ENCODE assay signal across 1 cellular context in the genomic region with DNA sequence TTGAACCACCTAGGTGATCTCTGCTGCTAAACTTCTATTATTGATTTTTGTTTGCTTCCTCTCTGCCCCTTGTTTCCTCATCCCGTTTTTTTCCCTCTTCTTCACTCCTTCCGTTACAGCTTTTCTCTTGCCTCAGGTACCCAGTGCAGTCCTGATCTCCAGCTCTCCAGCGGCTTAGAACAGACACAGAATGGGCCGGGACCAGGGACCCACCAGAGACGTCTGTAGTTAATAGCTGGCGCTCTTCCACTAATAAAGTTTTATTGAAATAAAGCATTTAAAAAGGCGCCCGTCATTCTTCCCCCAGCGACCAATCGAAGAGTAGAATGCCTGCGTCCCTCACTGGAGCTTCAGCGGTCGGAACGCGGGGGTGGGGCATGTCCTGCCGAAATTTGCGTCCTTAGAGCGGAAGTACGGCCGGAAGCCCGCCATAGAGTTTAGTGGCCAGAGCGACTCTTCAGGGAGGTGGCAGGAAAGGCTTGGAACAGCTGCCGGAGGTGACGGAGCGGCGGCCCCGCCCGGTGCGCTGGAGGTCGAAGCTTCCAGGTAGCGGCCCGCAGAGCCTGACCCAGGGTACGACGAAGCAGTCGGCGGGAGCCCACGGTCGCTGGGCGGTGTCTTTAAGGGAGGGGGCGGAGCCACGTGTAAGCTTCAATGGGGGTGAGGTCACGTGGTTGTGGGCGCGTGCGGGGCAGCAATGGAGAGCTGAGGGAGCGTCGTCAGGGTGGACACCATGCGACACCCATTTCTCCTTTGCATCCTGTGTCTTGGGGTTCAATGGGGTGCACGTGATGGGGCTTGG.
TF ChIP-seq lines count a peak whose summit lies in the region.

Gene COPS7A (plus strand): TSS at position 440 of the 802 bp plus-strand sequence. CDS start 611 bp downstream, outside the sequence.

TF ChIP-seq in H1, 55 proteins besides CTCF, POLR2A, EP300 and RAD21:
- TF ChIP-seq HDAC2 (IDR thresholded peaks at IDR 0.05; ENCODE audit: borderline replicate concordance in 1 of 2, low read depth in 2 of 2, low read length in 2 of 2) (peak in 1 of 2 experiments; percentile 53; a peak in 1 of 4 replicates), TEAD4 (IDR thresholded peaks at IDR 0.05; ENCODE audit: low read depth, low read length) (no peak), SIN3A (conservative IDR thresholded peaks at IDR 0.05 in 1 of 2, IDR thresholded peaks at IDR 0.05 in 1 of 2; ENCODE audit: low read depth in 1 of 2, low read length in 2 of 2) (peak in 1 of 2 experiments; percentile 83; a peak in 1 of 4 replicates), GTF2F1 (IDR thresholded peaks at IDR 0.05; ENCODE audit: borderline replicate concordance, low read depth, low read length) (peak; percentile 8; the same call in 1 of the 2 replicates), TAF1 (IDR thresholded peaks at IDR 0.05; ENCODE audit: low read depth, low read length) (peak; percentile 71), RFX5 (IDR thresholded peaks at IDR 0.05; ENCODE audit: borderline replicate concordance, low read depth, low read length) (no peak), SAP30 (IDR thresholded peaks at IDR 0.05; ENCODE audit: insufficient read depth, insufficient replicate concordance, low read length) (no peak), CHD2 (IDR thresholded peaks at IDR 0.05; ENCODE audit: low read length) (no peak; the same call in 1 of the 2 replicates), EGR1 (IDR thresholded peaks at IDR 0.05; ENCODE audit: borderline replicate concordance, low read depth, low read length) (peak; percentile 97), PHF8 (conservative IDR thresholded peaks at IDR 0.05; ENCODE audit: low read depth, low read length) (peak; percentile 56), SP1 (IDR thresholded peaks at IDR 0.05; ENCODE audit: low read depth, low read length) (peak; percentile 69; the same call in 1 of the 2 replicates), ZNF274 (IDR thresholded peaks at IDR 0.05; ENCODE audit: borderline replicate concordance, extremely low read depth, low read length) (no peak), RNF2 (IDR thresholded peaks at IDR 0.05; ENCODE audit: borderline replicate concordance, low read depth, low read length, missing control alignments, poor library complexity, severe bottlenecking) (no peak), RBBP5 (IDR thresholded peaks at IDR 0.05; ENCODE audit: borderline replicate concordance, low read depth, low read length) (peak; percentile 39; the same call in 1 of the 2 replicates), BACH1 (IDR thresholded peaks at IDR 0.05; ENCODE audit: low read length) (no peak), POLR2AphosphoS5 (IDR thresholded peaks at IDR 0.05; ENCODE audit: low read depth, low read length) (peak; percentile 64; the same call in 1 of the 2 replicates), CHD1 (IDR thresholded peaks at IDR 0.05; ENCODE audit: low read depth, low read length) (no peak), SIRT6 (IDR thresholded peaks at IDR 0.05; ENCODE audit: low read length) (no peak), YY1 (IDR thresholded peaks at IDR 0.05; ENCODE audit: low read depth, low read length) (peak; percentile 36; the same call in 1 of the 2 replicates), CTBP2 (IDR thresholded peaks at IDR 0.05; ENCODE audit: borderline replicate concordance, insufficient read depth, insufficient read length, low read length) (no peak), SRF (IDR thresholded peaks at IDR 0.05; ENCODE audit: low read depth, low read length) (no peak), ATF3 (IDR thresholded peaks at IDR 0.05; ENCODE audit: insufficient read depth, low read depth, low read length) (peak; percentile 64; the same call in 1 of the 2 replicates), NANOG (IDR thresholded peaks at IDR 0.05; ENCODE audit: insufficient read depth, low read depth, low read length, poor library complexity, severe bottlenecking) (no peak), ASH2L (IDR thresholded peaks at IDR 0.05; ENCODE audit: low read length) (peak; percentile 57), GABPA (IDR thresholded peaks at IDR 0.05; ENCODE audit: borderline replicate concordance, insufficient read depth, low read length) (peak; percentile 88; the same call in 1 of the 2 replicates), CHD7 (IDR thresholded peaks at IDR 0.05; ENCODE audit: insufficient replicate concordance, low read length) (no peak), BRCA1 (IDR thresholded peaks at IDR 0.05; ENCODE audit: low read depth, low read length) (no peak), TBP (IDR thresholded peaks at IDR 0.05; ENCODE audit: low read depth, low read length) (peak; percentile 61; the same call in 1 of the 2 replicates), SP4 (IDR thresholded peaks at IDR 0.05; ENCODE audit: low read length) (peak; percentile 92), KDM1A (IDR thresholded peaks at IDR 0.05; ENCODE audit: borderline replicate concordance, low read length) (peak; percentile 39; the same call in 1 of the 2 replicates), RXRA (IDR thresholded peaks at IDR 0.05; ENCODE audit: insufficient read depth, low read depth, low read length) (no peak), SUZ12 (IDR thresholded peaks at IDR 0.05; ENCODE audit: low read length) (no peak), KDM4A (IDR thresholded peaks at IDR 0.05; ENCODE audit: low read depth, low read length, severe bottlenecking) (no peak), FOSL1 (IDR thresholded peaks at IDR 0.05; ENCODE audit: insufficient read depth, low read depth, low read length) (no peak), NRF1 (IDR thresholded peaks at IDR 0.05; ENCODE audit: low read depth, low read length) (no peak), SP2 (IDR thresholded peaks at IDR 0.05; ENCODE audit: low read length) (peak; percentile 71; the same call in 1 of the 2 replicates), KDM5A (IDR thresholded peaks at IDR 0.05; ENCODE audit: low read length) (no peak), TCF12 (IDR thresholded peaks at IDR 0.05; ENCODE audit: low read depth, low read length) (peak; percentile 34; the same call in 1 of the 2 replicates), HDAC6 (IDR thresholded peaks at IDR 0.05; ENCODE audit: low read depth, low read length) (no peak), CBX8 (IDR thresholded peaks at IDR 0.05; ENCODE audit: borderline replicate concordance, low read depth, low read length) (no peak), CREB1 (IDR thresholded peaks at IDR 0.05) (peak; percentile 90), SIX5 (IDR thresholded peaks at IDR 0.05; ENCODE audit: low read depth, low read length) (no peak)
- TF ChIP-seq, protein P1, sequence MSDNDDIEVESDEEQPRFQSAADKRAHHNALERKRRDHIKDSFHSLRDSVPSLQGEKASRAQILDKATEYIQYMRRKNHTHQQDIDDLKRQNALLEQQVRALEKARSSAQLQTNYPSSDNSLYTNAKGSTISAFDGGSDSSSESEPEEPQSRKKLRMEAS (IDR thresholded peaks at IDR 0.05): peak; percentile 100
- TF ChIP-seq, protein P2, sequence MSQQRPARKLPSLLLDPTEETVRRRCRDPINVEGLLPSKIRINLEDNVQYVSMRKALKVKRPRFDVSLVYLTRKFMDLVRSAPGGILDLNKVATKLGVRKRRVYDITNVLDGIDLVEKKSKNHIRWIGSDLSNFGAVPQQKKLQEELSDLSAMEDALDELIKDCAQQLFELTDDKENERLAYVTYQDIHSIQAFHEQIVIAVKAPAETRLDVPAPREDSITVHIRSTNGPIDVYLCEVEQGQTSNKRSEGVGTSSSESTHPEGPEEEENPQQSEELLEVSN (IDR thresholded peaks at IDR 0.05): peak; percentile 99
- TF ChIP-seq, protein P3, sequence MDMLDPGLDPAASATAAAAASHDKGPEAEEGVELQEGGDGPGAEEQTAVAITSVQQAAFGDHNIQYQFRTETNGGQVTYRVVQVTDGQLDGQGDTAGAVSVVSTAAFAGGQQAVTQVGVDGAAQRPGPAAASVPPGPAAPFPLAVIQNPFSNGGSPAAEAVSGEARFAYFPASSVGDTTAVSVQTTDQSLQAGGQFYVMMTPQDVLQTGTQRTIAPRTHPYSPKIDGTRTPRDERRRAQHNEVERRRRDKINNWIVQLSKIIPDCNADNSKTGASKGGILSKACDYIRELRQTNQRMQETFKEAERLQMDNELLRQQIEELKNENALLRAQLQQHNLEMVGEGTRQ (IDR thresholded peaks at IDR 0.05; ENCODE audit: low read length): peak; percentile 93
- TF ChIP-seq, protein P4, sequence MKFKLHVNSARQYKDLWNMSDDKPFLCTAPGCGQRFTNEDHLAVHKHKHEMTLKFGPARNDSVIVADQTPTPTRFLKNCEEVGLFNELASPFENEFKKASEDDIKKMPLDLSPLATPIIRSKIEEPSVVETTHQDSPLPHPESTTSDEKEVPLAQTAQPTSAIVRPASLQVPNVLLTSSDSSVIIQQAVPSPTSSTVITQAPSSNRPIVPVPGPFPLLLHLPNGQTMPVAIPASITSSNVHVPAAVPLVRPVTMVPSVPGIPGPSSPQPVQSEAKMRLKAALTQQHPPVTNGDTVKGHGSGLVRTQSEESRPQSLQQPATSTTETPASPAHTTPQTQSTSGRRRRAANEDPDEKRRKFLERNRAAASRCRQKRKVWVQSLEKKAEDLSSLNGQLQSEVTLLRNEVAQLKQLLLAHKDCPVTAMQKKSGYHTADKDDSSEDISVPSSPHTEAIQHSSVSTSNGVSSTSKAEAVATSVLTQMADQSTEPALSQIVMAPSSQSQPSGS (IDR thresholded peaks at IDR 0.05; ENCODE audit: low read length): peak; percentile 69; the same call in 1 of the 2 replicates
